ENCODE assay signal across 9 cellular contexts in the genomic region with DNA sequence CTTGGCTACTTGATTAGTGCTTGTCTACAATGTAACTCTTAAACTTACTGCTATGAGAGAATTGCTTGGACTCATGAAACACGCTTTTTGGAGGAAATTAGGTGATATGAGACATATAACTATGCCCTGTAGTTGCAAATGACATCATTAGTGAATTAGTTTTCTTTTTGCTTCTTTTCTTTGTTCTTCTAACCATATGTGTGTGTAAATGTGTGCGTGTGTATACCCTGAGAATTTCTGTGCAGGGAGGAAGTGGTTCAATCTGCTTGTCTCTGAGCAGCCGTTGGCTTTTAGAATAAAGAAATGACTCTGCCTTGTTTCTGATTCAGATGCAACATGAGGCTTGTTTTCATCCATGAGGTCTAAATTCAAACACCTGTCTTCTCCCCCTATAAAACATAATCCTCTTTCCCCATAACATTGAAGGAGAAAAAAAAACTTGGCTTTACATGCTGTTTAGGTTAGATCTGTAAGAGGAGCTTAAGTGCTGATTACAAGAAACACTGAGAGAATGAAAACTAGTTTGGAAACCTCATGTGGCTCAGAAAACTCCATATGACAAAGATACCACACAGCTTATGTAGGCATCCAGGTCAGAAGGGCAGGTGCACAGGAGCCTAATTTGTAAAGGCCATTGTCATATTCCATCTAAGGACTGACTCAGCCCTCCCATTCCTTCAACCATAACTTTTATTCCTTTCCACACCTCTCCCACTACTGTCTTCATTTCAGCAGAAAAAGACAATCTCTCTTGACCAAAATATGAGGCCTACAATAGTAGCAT. TPM values are rescaled to one million over a fixed set of nuclear protein-coding genes. Genes with fewer than 3 reads are reported as not detected.
A peak's percentile ranks its signal among the peaks of the same experiment; 100 is the strongest.
DNase-seq lines count a peak whose midpoint lies in the region; ATAC-seq, FAIRE-seq and TF ChIP-seq lines count a peak whose summit lies in the region.
"Had no signal": no experiment of that assay in that cellular context is flagged by ENCODE, and none has a peak within 500 bp of the region (broad histone marks: within the 10 kb centered on the region; RNA-seq: fewer than 3 reads in every experiment).

No MANE protein-coding gene starts in this region.

- H3K79me2 ChIP-seq in osteoblast (ENCODE audit: insufficient read depth, low read length): no peaks in the 10 kb centered on the region

- TF ChIP-seq CTCF in osteoblast (IDR thresholded peaks at IDR 0.05; ENCODE audit: extremely low read depth, low read depth, low read length): no peak

- DNase-seq in GM12892 (ENCODE audit: insufficient read length) (no peak), osteoblast (ENCODE audit: insufficient read length, low spot score, missing footprints) (no peak), NCI-H345 (lab: John Stamatoyannopoulos, UW) (no peak), NCI-H345 treated with DMSO at 0.1 percent for 48 hours (lab: John Stamatoyannopoulos, UW; ENCODE audit: unreplicated experiment) (no peak)
- DNase-seq: immature natural killer cell had no signal

- no peak overlapping the region for H3K27ac ChIP-seq in osteoblast (ENCODE audit: low read depth, low read length)

- peak overlapping the region; percentile 33 for H3K4me3 Mint-ChIP-seq in activated naive CD8-positive, alpha-beta T cell
- H3K4me3 Mint-ChIP-seq: immature natural killer cell had no signal

- no peaks in the 10 kb centered on the region for H3K9me3 Mint-ChIP-seq in activated naive CD8-positive, alpha-beta T cell (ENCODE audit: low read depth)

- no peaks in the 10 kb centered on the region for H3K27me3 Mint-ChIP-seq in activated naive CD8-positive, alpha-beta T cell

- FAIRE-seq in GM12892 (lab: Jason Lieb, UNC): peak; percentile 89

- H3K36me3 ChIP-seq in osteoblast (ENCODE audit: insufficient read depth, low read length): no peaks in the 10 kb centered on the region

- no peak overlapping the region for H3K4me3 ChIP-seq in osteoblast (ENCODE audit: insufficient read depth, low read length)

- peaks cover 15% of the 10 kb centered on the region for H3K4me1 ChIP-seq in osteoblast (ENCODE audit: insufficient read depth, low read length)

- H3K9me3 ChIP-seq in osteoblast (ENCODE audit: low read depth, low read length): no peaks in the 10 kb centered on the region

- peak; percentile 84 for ATAC-seq in GM21360 (IDR thresholded peaks at IDR 0.05; ENCODE audit: unreplicated experiment)
- ATAC-seq in HG03457 (IDR thresholded peaks at IDR 0.05; ENCODE audit: unreplicated experiment): peak; percentile 85
- no peak for ATAC-seq in esophagus mucosa

- H3K4me1 Mint-ChIP-seq in activated naive CD8-positive, alpha-beta T cell (ENCODE audit: low read depth): peaks cover 26% of the 10 kb centered on the region

- H3K27me3 ChIP-seq in osteoblast (ENCODE audit: insufficient read depth, low read length): no peaks in the 10 kb centered on the region

- H2AFZ ChIP-seq in osteoblast (ENCODE audit: low read length): no peak overlapping the region

- H3K27ac Mint-ChIP-seq in activated naive CD8-positive, alpha-beta T cell: peak overlapping the region; percentile 90
- H3K27ac Mint-ChIP-seq: immature natural killer cell had no signal

- no peaks in the 10 kb centered on the region for H4K20me1 ChIP-seq in osteoblast (ENCODE audit: insufficient read depth, low read length)

- H3K4me2 ChIP-seq in osteoblast (ENCODE audit: insufficient read depth, low read length): no peak overlapping the region

- H3K36me3 Mint-ChIP-seq in activated naive CD8-positive, alpha-beta T cell: no peaks in the 10 kb centered on the region

- TF ChIP-seq POLR2A in GM12892 (IDR thresholded peaks at IDR 0.05; ENCODE audit: low read depth, low read length): no peak; the same call in 1 of the 2 replicates

RNA-seq across cellular contexts. Expression of a gene that starts 30.5 kb away (rescaled TPM):
- 19.6 TPM for polyA plus RNA-seq in GM12892 (2012; ENCODE audit: missing spikeins)
- total RNA-seq in osteoblast (1.4 and 1.5 TPM in 2 replicates), esophagus mucosa (4.3 TPM)
